29 cellular contexts compared by ENCODE assay signal in the genomic region with DNA sequence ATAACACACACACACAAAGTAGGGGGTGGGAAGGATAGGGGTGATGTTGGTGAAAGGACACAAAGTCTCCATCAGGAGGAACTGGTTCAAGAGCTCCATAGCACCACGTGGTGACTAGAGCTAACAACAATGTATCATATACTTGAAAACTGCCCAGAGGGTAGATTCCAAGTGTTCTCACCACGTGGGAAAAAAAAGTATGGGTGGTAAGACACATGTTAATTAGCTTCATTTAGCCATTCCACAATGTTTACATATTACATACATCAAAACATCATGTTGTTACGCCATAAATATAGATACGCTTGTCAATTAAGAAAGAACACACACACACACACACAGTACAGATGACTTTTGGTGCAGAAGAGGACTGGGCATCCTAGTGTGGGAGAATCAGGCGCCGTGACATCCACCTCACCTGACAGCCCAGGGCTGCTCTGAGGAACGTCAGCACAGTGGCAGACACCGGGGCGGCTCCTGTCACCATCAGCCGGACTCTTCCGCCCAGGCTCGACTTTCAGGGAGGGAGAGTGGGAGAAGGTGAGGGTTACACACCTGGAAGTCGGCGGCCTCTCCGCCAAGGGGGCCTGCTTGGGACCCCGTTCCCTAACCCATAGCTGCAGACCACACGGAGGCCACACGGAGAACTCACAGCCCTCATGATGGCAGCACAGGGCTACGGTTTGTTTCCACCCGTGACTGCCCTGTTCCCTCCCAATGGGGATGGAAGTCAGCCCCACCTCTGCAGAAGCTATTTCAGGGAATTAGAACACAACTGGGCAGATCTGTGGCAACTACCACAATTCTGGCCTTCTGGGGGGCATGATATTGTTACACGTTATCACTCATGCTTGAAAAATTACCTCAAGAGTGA. TPM values are rescaled to one million over a fixed set of nuclear protein-coding genes. Genes with fewer than 3 reads are reported as not detected.
DNase-seq lines count a peak whose midpoint lies in the region; ATAC-seq, FAIRE-seq and TF ChIP-seq lines count a peak whose summit lies in the region.
"Had no signal": no experiment of that assay in that cellular context is flagged by ENCODE, and none has a peak within 500 bp of the region (broad histone marks: within the 10 kb centered on the region; RNA-seq: fewer than 3 reads in every experiment).

No MANE protein-coding gene starts in this region.

- H3K4me3 ChIP-seq in SK-N-SH (ENCODE audit: low read depth in 2 of 2, low read length in 1 of 2) (no peak overlapping the region), H1 (ENCODE audit: extremely low read depth in 1 of 4, insufficient read depth in 2 of 4, low read depth in 3 of 4, low read length in 4 of 4) (no peak overlapping the region), mesenchymal stem cell (ENCODE audit: insufficient read depth in 1 of 2, low read depth in 1 of 2, low read length in 2 of 2) (no peak overlapping the region), subcutaneous abdominal adipose tissue (ENCODE audit: low read depth in 1 of 5, low read length in 5 of 5) (no peak overlapping the region)
- H3K4me3 ChIP-seq: esophagus squamous epithelium, Peyer's patch, smooth muscle cell, uterus had no signal

- peak; percentile 42 for FAIRE-seq in H1 (lab: Jason Lieb, UNC)
- FAIRE-seq: endometrium, frontal cortex, H54 had no signal

- no peaks in the 10 kb centered on the region for H3K9me2 ChIP-seq in SK-N-SH

- no peak overlapping the region for H3K4me2 ChIP-seq in SK-N-SH
- H3K4me2 ChIP-seq in H1 (ENCODE audit: insufficient read depth in 1 of 2, low read depth in 2 of 2, low read length in 2 of 2), result no peak overlapping the region
- H3K4me2 ChIP-seq in mesenchymal stem cell (ENCODE audit: low read length, poor library complexity, severe bottlenecking), result no peak overlapping the region
- H3K4me2 ChIP-seq: smooth muscle cell had no signal

- H3K18ac ChIP-seq in H1 (ENCODE audit: extremely low read depth, low read length), result no peak overlapping the region
- H3K18ac ChIP-seq in mesenchymal stem cell (ENCODE audit: low read depth in 1 of 2, low read length in 2 of 2), result no peak overlapping the region

- no peaks in the 10 kb centered on the region for H3K23me2 ChIP-seq in H1 (ENCODE audit: low read depth, low read length)

- H2BK15ac ChIP-seq in H1 (ENCODE audit: low read length) (no peak overlapping the region), mesenchymal stem cell (ENCODE audit: low read depth, poor library complexity, severe bottlenecking) (no peak overlapping the region)

- no peaks in the 10 kb centered on the region for H3K79me2 ChIP-seq in SK-N-SH (ENCODE audit: insufficient read depth)
- no peaks in the 10 kb centered on the region for H3K79me2 ChIP-seq in H1 (ENCODE audit: control insufficient read depth in 1 of 2, insufficient read depth in 2 of 2, low read length in 2 of 2)

- no peak overlapping the region for H4K91ac ChIP-seq in H1 (replicated peaks; ENCODE audit: insufficient read length, low read length)
- H4K91ac ChIP-seq in mesenchymal stem cell (ENCODE audit: low read length), result no peak overlapping the region

- CTCF ChIA-PET in SK-N-SH (lab: Yijun Ruan, JAX), result interaction anchor here (1.0 to 2.0 kb wide), 5 partner anchors 17 to 240 kb away, joined by 3 to 6 read pairs (median 4); no protein-coding TSS in a partner anchor
- CTCF ChIA-PET in H1 (lab: Charles Lee; ENCODE audit: partially characterized antibody), result interaction anchor here (0.5 to 2.0 kb wide), 14 partner anchors 17 to 369 kb away, joined by 3 to 8 read pairs (median 4); no protein-coding TSS in a partner anchor

- H3K36me3 ChIP-seq in SK-N-SH (replicated peaks in 1 of 2; ENCODE audit: control insufficient read depth in 1 of 2, insufficient read depth in 2 of 2, low read length in 1 of 2) (peaks cover 8 to 29% of the 10 kb centered on the region in 2 experiments), H1 (ENCODE audit: control insufficient read depth in 2 of 4, insufficient read depth in 4 of 4, low read length in 3 of 4) (no peaks in the 10 kb centered on the region), mesenchymal stem cell (ENCODE audit: control insufficient read depth in 1 of 2, insufficient read depth in 2 of 2, low read depth in 1 of 2, low read length in 2 of 2) (peaks cover 41 to 78% of the 10 kb centered on the region in 2 experiments), subcutaneous abdominal adipose tissue (ENCODE audit: control insufficient read depth in 5 of 5, insufficient read depth in 5 of 5, low read length in 5 of 5) (peaks cover 50 to 95% (median 83%) of the 10 kb centered on the region in 5 donors)
- H3K36me3 ChIP-seq: uterus had no signal

- H3K27ac ChIP-seq in SK-N-SH (ENCODE audit: low read depth in 2 of 2, low read length in 1 of 2), result no peak overlapping the region
- H3K27ac ChIP-seq in H1 (ENCODE audit: low read depth, low read length), result no peak overlapping the region
- no peak overlapping the region for H3K27ac ChIP-seq in mesenchymal stem cell (ENCODE audit: low read length, poor library complexity, severe bottlenecking)
- peak overlapping the region; percentile 63 for H3K27ac ChIP-seq in subcutaneous abdominal adipose tissue (ENCODE audit: low read depth, low read length)
- H3K27ac ChIP-seq: C4-2B, esophagus squamous epithelium, Peyer's patch had no signal

- H2BK5ac ChIP-seq in H1 (ENCODE audit: low read depth, low read length), result no peak overlapping the region
- no peak overlapping the region for H2BK5ac ChIP-seq in mesenchymal stem cell (ENCODE audit: low read depth, low read length, poor library complexity, severe bottlenecking)

- no peaks in the 10 kb centered on the region for H3K79me1 ChIP-seq in H1 (ENCODE audit: low read depth, low read length)
- peaks cover 6% of the 10 kb centered on the region for H3K79me1 ChIP-seq in mesenchymal stem cell (replicated peaks; ENCODE audit: low read length, poor library complexity, severe bottlenecking)

- H4K8ac ChIP-seq in H1 (ENCODE audit: extremely low read depth, insufficient read depth, low read length), result no peak overlapping the region
- H4K8ac ChIP-seq in mesenchymal stem cell (ENCODE audit: low read length), result no peak overlapping the region

- H3F3A ChIP-seq in SK-N-SH (replicated peaks; ENCODE audit: insufficient read depth), result no peaks in the 10 kb centered on the region

- no peaks in the 10 kb centered on the region for H3K27me3 ChIP-seq in SK-N-SH (ENCODE audit: insufficient read depth)
- H3K27me3 ChIP-seq in H1 (replicated peaks in 1 of 4; ENCODE audit: control insufficient read depth in 3 of 4, extremely low read depth in 1 of 4, insufficient read depth in 3 of 4, low read length in 3 of 4), result no peaks in the 10 kb centered on the region
- H3K27me3 ChIP-seq in mesenchymal stem cell (ENCODE audit: control insufficient read depth in 1 of 2, insufficient read depth in 1 of 2, low read length in 2 of 2), result no peaks in the 10 kb centered on the region
- no peaks in the 10 kb centered on the region for H3K27me3 ChIP-seq in subcutaneous abdominal adipose tissue (ENCODE audit: control insufficient read depth in 5 of 5, insufficient read depth in 4 of 5, low read length in 5 of 5)
- H3K27me3 ChIP-seq: esophagus squamous epithelium, Peyer's patch, uterus had no signal

- H3K9ac ChIP-seq in SK-N-SH (no peak overlapping the region), H1 (replicated peaks in 1 of 4; ENCODE audit: extremely low read depth in 1 of 4, low read depth in 3 of 4, low read length in 3 of 4) (no peak overlapping the region), mesenchymal stem cell (ENCODE audit: low read length) (no peak overlapping the region), subcutaneous abdominal adipose tissue (ENCODE audit: low read length in 5 of 5) (no peak overlapping the region)

- POLR2A ChIA-PET in SK-N-SH (lab: Yijun Ruan, JAX) (no interaction called here), H1 (lab: Charles Lee; ENCODE audit: partially characterized antibody) (interaction anchor here (1.0 kb wide), 1 partner anchor 33 kb away, joined by 3 read pairs; no protein-coding TSS in a partner anchor)

- DNase-seq in SK-N-SH (peak; percentile 29), H1 (ENCODE audit: low read depth in 1 of 2, low spot score in 2 of 2) (no peak), mesenchymal stem cell (no peak), HPDE6-E6E7 (ENCODE audit: extremely low spot score) (no peak)
- DNase-seq: 8988T; activated CD4-positive, alpha-beta T cell treated with anti-CD3 and anti-CD28 coated beads, Interleukin-2, amount 50 U/mL, for 4 hours; activated naive CD4-positive, alpha-beta T cell treated with Interleukin-2 at 50 U/mL for 16 hours; cerebellar nuclear complex; dermis blood vessel endothelial cell; esophagus squamous epithelium; hippocampal formation; left colon; mammary epithelial cell; NCI-H146; NCI-H2107; nephron progenitor cell; Peyer's patch; right cardiac atrium; stimulated activated naive CD8-positive, alpha-beta T cell treated with anti-CD3 and anti-CD28 coated beads, Interleukin-15, Interleukin-2, amounts not matched to agents 100 U/mL and 50 U/mL, for 24 hours; uterus had no signal

- H4K5ac ChIP-seq in H1 (ENCODE audit: insufficient read length, low read depth, low read length), result no peak overlapping the region

- H2AK5ac ChIP-seq in H1 (ENCODE audit: low read depth, low read length), result no peak overlapping the region
- H2AK5ac ChIP-seq in mesenchymal stem cell (ENCODE audit: low read length, severe bottlenecking), result peak overlapping the region; percentile 72

- H3K4me1 ChIP-seq in SK-N-SH (ENCODE audit: control insufficient read depth in 1 of 2, insufficient read depth in 2 of 2, low read depth in 1 of 2, low read length in 1 of 2) (peaks cover 0 to 4% of the 10 kb centered on the region in 2 experiments; a peak in 1 of 4 replicates), H1 (replicated peaks in 1 of 4; ENCODE audit: control insufficient read depth in 3 of 4, insufficient read depth in 4 of 4, low read length in 3 of 4) (no peaks in the 10 kb centered on the region), mesenchymal stem cell (ENCODE audit: control insufficient read depth, insufficient read depth, low read depth, low read length) (peaks cover 20% of the 10 kb centered on the region), subcutaneous abdominal adipose tissue (ENCODE audit: control insufficient read depth in 5 of 5, insufficient read depth in 5 of 5, low read length in 5 of 5) (peaks cover 0 to 25% (median 8%) of the 10 kb centered on the region in 5 donors)
- H3K4me1 ChIP-seq: esophagus squamous epithelium, Peyer's patch had no signal

- H3K23ac ChIP-seq in H1 (ENCODE audit: insufficient read length) (no peak overlapping the region), mesenchymal stem cell (ENCODE audit: low read length in 2 of 2) (no peak overlapping the region)

- H2AFZ ChIP-seq in SK-N-SH (ENCODE audit: low read depth) (no peak overlapping the region), H1 (ENCODE audit: low read length) (no peak overlapping the region), mesenchymal stem cell (ENCODE audit: low read depth, low read length) (no peak overlapping the region)

- H4K20me1 ChIP-seq in SK-N-SH (ENCODE audit: insufficient read depth), result no peaks in the 10 kb centered on the region
- H4K20me1 ChIP-seq in H1 (replicated peaks in 1 of 2; ENCODE audit: control insufficient read depth in 1 of 2, insufficient read depth in 2 of 2, low read length in 2 of 2), result no peaks in the 10 kb centered on the region

- H2BK12ac ChIP-seq in H1 (ENCODE audit: low read depth, low read length) (no peak overlapping the region), mesenchymal stem cell (ENCODE audit: low read length in 2 of 2) (no peak overlapping the region)

- TF ChIP-seq RAD21 in SK-N-SH (IDR thresholded peaks at IDR 0.05; ENCODE audit: low read length) (peak; percentile 39), H1 (IDR thresholded peaks at IDR 0.05 in 1 of 2, conservative IDR thresholded peaks at IDR 0.05 in 1 of 2; ENCODE audit: low read depth in 2 of 2, low read length in 2 of 2) (peak; percentile 80 to 86)

- TF ChIP-seq EP300 in SK-N-SH (IDR thresholded peaks at IDR 0.05; ENCODE audit: borderline replicate concordance in 1 of 2, low read depth in 1 of 2, low read length in 1 of 2), result no peak
- TF ChIP-seq EP300 in H1 (IDR thresholded peaks at IDR 0.05; ENCODE audit: borderline replicate concordance in 1 of 2, low read depth in 2 of 2, low read length in 2 of 2), result no peak

- WGBS in SK-N-SH (ENCODE audit: low lambda C conversion rate), result 92% methylated on average over 14 of the region's 21 CpGs
- 87% methylated on average over 21 of the region's 21 CpGs; no CpG with 5 or more reads in 1 of the 2 experiments for WGBS in H1 (ENCODE audit: extremely low coverage in 1 of 2, insufficient coverage in 1 of 2, insufficient read length in 1 of 2, insufficient replicate concordance in 2 of 2, low coverage in 1 of 2, low lambda C conversion rate in 2 of 2, missing lambda C conversion rate in 1 of 2), 2 experiments
- 90% methylated on average over 20 of the region's 21 CpGs for WGBS in mesenchymal stem cell

- no peak overlapping the region for H2BK120ac ChIP-seq in H1 (replicated peaks; ENCODE audit: low read depth, low read length)
- no peak overlapping the region for H2BK120ac ChIP-seq in mesenchymal stem cell (ENCODE audit: low read depth, low read length)

- TF ChIP-seq CTCF in SK-N-SH (IDR thresholded peaks at IDR 0.05) (no peak), H1 (IDR thresholded peaks at IDR 0.05; ENCODE audit: control extremely low read depth in 1 of 3, insufficient read depth in 1 of 3, low read depth in 1 of 3, low read length in 3 of 3) (peak; percentile 50 to 66 (median 54))

- TF ChIP-seq POLR2A in H1 (IDR thresholded peaks at IDR 0.05; ENCODE audit: control extremely low read depth in 1 of 2, low read depth in 2 of 2, low read length in 2 of 2), result no peak

- H3K4ac ChIP-seq in H1 (replicated peaks; ENCODE audit: insufficient read length, low read depth, low read length) (no peak overlapping the region), mesenchymal stem cell (ENCODE audit: low read depth in 1 of 2, low read length in 2 of 2) (no peak overlapping the region)

- no peak overlapping the region for H3K14ac ChIP-seq in H1 (ENCODE audit: insufficient read length)
- no peak overlapping the region for H3K14ac ChIP-seq in mesenchymal stem cell (ENCODE audit: low read length in 2 of 2)

- H2BK20ac ChIP-seq in H1 (ENCODE audit: low read length), result no peak overlapping the region

- ATAC-seq in SK-N-SH treated with all-trans-retinoic acid at 6 μM for 48 hours, result no peak
- ATAC-seq in GM21576 (IDR thresholded peaks at IDR 0.05; ENCODE audit: unreplicated experiment), result no peak
- ATAC-seq in HG02798 (IDR thresholded peaks at IDR 0.05; ENCODE audit: poor library complexity, unreplicated experiment), result no peak
- ATAC-seq: right cardiac atrium; stimulated activated naive CD8-positive, alpha-beta T cell treated with anti-CD3 and anti-CD28 coated beads, Interleukin-15, Interleukin-2, amounts not matched to agents 100 U/mL and 50 U/mL, for 24 hours had no signal

- H3K56ac ChIP-seq in H1 (replicated peaks; ENCODE audit: insufficient read length, low read depth, low read length), result no peak overlapping the region

- H3K9me3 ChIP-seq in SK-N-SH (no peaks in the 10 kb centered on the region), H1 (ENCODE audit: insufficient read depth in 2 of 2, low read depth in 1 of 2, low read length in 1 of 2) (no peaks in the 10 kb centered on the region), mesenchymal stem cell (ENCODE audit: control insufficient read depth, low read length) (no peaks in the 10 kb centered on the region), subcutaneous abdominal adipose tissue (ENCODE audit: control insufficient read depth in 5 of 5, low read length in 5 of 5) (no peaks in the 10 kb centered on the region)
- H3K9me3 ChIP-seq: esophagus squamous epithelium, Peyer's patch, uterus had no signal

RNA-seq across cellular contexts. Expression of gene CENPU, which starts 31.8 kb away (rescaled TPM):
- 8.7 and 9.6 TPM in 2 replicates for polyA plus RNA-seq in SK-N-SH (2012; rRNA removed)
- 14.4 and 19.1 TPM in 2 replicates for polyA plus RNA-seq in SK-N-SH (2012; cell fraction: cytosol; rRNA removed)
- 3.9 and 8.2 TPM in 2 replicates for polyA plus RNA-seq in SK-N-SH (2012; cell fraction: nucleus; rRNA removed)
- total RNA-seq in H1 (2021; fragmentation: NEBNext Ultra II Directional; extraction: Animal tissue kit (Norgen Biotek cat#: 25700)), result 122 and 124 TPM in 2 replicates
- polyA plus RNA-seq in H1 (2011; rRNA removed), result 17.1 and 32.1 TPM in 2 replicates
- polyA plus RNA-seq in H1 (2011; cell fraction: cytosol; rRNA removed), result 61.9 TPM
- polyA plus RNA-seq in H1 (2011; cell fraction: nucleus; rRNA removed), result 15.2 TPM
- polyA plus RNA-seq in H1 (2012, experiment 1 of 2), result 62.2 to 125 TPM (median 71.0 TPM) in 4 replicates
- polyA plus RNA-seq in H1 (2012, experiment 2 of 2), result 7.8 TPM
- 86.0 TPM for polyA plus RNA-seq in H1 (2013, experiment 1 of 2)
- 83.5 TPM for polyA plus RNA-seq in H1 (2013, experiment 2 of 2)
- polyA minus RNA-seq in H1 (2011; rRNA and poly(A)+ RNA removed), result 20.0 and 33.6 TPM in 2 replicates
- 25.9 TPM for polyA minus RNA-seq in H1 (2011; cell fraction: cytosol; rRNA and poly(A)+ RNA removed)
- 44.5 TPM for polyA minus RNA-seq in H1 (2011; cell fraction: nucleus; rRNA and poly(A)+ RNA removed)
- 6.4 TPM for polyA plus RNA-seq in mesenchymal stem cell (2013, experiment 1 of 2)
- 6.5 TPM for polyA plus RNA-seq in mesenchymal stem cell (2013, experiment 2 of 2)

Comparison
In these comparisons a context has a peak if more than half of its experiments do, and no peak if none do; other contexts are left out.
1. Of the 17 proteins assayed by ChIP-seq in both H1 and SK-N-SH: peak only in H1: CTCF; only in SK-N-SH: none; in both: RAD21; in neither: 15.